Comparison of ENCODE assay signal across 8 cellular contexts in the genomic region with DNA sequence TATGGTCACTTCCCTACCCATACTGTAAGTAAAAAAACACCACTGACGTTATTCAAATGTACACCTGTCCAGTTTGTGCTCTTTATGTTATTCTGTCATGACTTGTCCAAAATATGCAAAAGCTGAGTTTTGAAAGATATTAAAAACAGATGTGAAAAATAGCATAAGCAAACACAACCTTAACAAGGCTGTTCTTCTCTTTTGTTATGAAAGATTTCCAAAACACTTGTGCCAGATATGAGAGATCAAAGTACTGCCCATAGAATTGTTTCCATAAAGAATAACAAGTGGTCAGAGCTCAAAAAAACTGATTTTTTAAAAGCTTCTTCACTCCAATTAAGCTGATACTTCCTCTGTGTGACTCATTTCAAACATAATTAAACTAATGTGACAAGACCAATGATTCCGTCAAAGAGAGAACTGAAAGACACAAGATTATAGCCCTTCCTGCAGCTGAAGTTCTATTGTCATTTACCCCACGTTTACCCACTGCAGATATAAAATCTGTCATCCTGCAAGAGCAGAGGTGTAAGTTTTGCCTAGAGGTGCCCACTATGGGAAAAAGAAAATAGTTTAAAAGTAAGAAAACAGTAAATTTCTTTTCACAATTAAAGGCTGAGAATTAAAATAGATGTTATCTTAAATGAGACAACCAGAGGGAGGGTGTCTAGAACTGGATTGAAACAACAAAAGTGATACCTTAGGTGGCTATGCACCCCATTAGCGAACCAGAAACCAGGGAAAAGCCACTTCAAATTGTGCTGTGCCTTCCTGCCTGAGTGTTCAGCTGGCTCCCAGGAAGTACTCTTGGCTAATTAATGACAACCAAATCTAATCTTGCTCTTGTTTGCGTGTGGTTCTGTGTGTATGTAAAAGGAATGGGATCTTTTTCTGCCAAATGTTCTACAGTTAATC. TPM values are rescaled to one million over a fixed set of nuclear protein-coding genes. Genes with fewer than 3 reads are reported as not detected.
DNase-seq lines count a peak whose midpoint lies in the region; ATAC-seq, FAIRE-seq and TF ChIP-seq lines count a peak whose summit lies in the region.

No MANE protein-coding gene starts in this region.

- H3K4me3 ChIP-seq in pancreas (peak overlapping the region in 2 of 4 donors; percentile 1 to 7), uterus (no peak overlapping the region)

- no peaks in the 10 kb centered on the region for H3K9me3 ChIP-seq in pancreas
- no peaks in the 10 kb centered on the region for H3K9me3 ChIP-seq in uterus

- WGBS in pancreas, 2 donors, result 10 to 13% methylated on average over 5 of the region's 5 CpGs

- H3K36me3 ChIP-seq in pancreas, result no peaks in the 10 kb centered on the region
- no peaks in the 10 kb centered on the region for H3K36me3 ChIP-seq in uterus

- DNase-seq in NOMO-1 (lab: John Stamatoyannopoulos, UW; ENCODE audit: unreplicated experiment in 2 of 2), result peak; percentile 24 to 92
- peak in 4 of 6 donors; percentile 18 to 54 (median 46) for DNase-seq in pancreas
- DNase-seq in NK-92 treated with Interleukin-12 subunit alpha and Interleukin-12 subunit beta, amount 100 ng/mL, for 24 hours (lab: John Stamatoyannopoulos, UW), result no peak
- no peak for DNase-seq in stimulated activated naive CD4-positive, alpha-beta T cell (lab: John Stamatoyannopoulos, UW)
- no peak for DNase-seq in uterus
- DNase-seq in activated T-cell treated with anti-CD3 and anti-CD28 coated beads, Interleukin-2, amount 50 U/mL, for 1 hour, result no peak

- TF ChIP-seq CTCF in pancreas (IDR thresholded peaks at IDR 0.05), result no peak
- no peak for TF ChIP-seq CTCF in uterus (IDR thresholded peaks at IDR 0.05)

- peaks cover 30 to 48% (median 35%) of the 10 kb centered on the region in 3 donors for H3K4me1 ChIP-seq in pancreas
- H3K4me1 ChIP-seq in uterus, result no peaks in the 10 kb centered on the region

- intact Hi-C loops in pancreas (cut with DNase I) (loop anchor here in 2 of 3 donors (5.0 to 10.0 kb wide), 2 partner anchors 62 to 65 kb away; no protein-coding TSS in a partner anchor), uterus (cut with DNase I; ENCODE audit: low total_unique reads) (no loop called here)

- FAIRE-seq in pancreas (lab: Jason Lieb, UNC), result no peak

- H3K27me3 ChIP-seq in pancreas, result no peaks in the 10 kb centered on the region
- H3K27me3 ChIP-seq in uterus, result no peaks in the 10 kb centered on the region

- TF ChIP-seq POLR2A in uterus (IDR thresholded peaks at IDR 0.05), result no peak

- H3K27ac ChIP-seq in pancreas, result peak overlapping the region; percentile 29 to 88 (median 64)
- H3K27ac ChIP-seq in uterus, result no peak overlapping the region

- peak; percentile 81 for ATAC-seq in GM19372 (IDR thresholded peaks at IDR 0.05; ENCODE audit: low read depth, unreplicated experiment)
- ATAC-seq in HG03175 (IDR thresholded peaks at IDR 0.05; ENCODE audit: unreplicated experiment), result peak; percentile 94
- peak; percentile 92 to 95 (median 92) for ATAC-seq in pancreas

RNA-seq across cellular contexts. Expression of gene RASSF6, which starts 30.1 kb away (rescaled TPM):
- total RNA-seq in pancreas (10 to 100 TPM in 1 of 6 donors, 1 to 10 TPM in 5; 3.1 to 10.2 (median 5.8) TPM), uterus (1 to 10 TPM in 1 of 4 donors, under 1 TPM in 2, not detected in 1; under 0.01 to 1.5 (median 0.06) TPM)
- polyA plus RNA-seq in pancreas, result 1 to 10 TPM; 2.8 to 4.1 TPM

Comparison
In these comparisons a context has a peak if more than half of its experiments do, and no peak if none do; other contexts are left out.
1. DNase-seq: peak in NOMO-1 (2 of 2) and pancreas (4 of 6); none in NK-92 treated with Interleukin-12 subunit alpha and Interleukin-12 subunit beta, amount 100 ng/mL, for 24 hours (single experiment), stimulated activated naive CD4-positive, alpha-beta T cell (0 of 6), uterus (0 of 2) and activated T-cell treated with anti-CD3 and anti-CD28 coated beads, Interleukin-2, amount 50 U/mL, for 1 hour (single experiment).
2. H3K27ac ChIP-seq: peak in pancreas (4 of 4); none in uterus (0 of 2).
3. Peak in every context shown above with its lines, with median percentiles within 50 percentile points of each other: ATAC-seq.